Comparison of ENCODE assay signal across 8 cellular contexts in genomic region chr2:186460465-186460864, GRCh38. TPM values are rescaled to one million over a fixed set of nuclear protein-coding genes. Genes with fewer than 3 reads are reported as not detected.
A peak's percentile ranks its signal among the peaks of the same experiment; 100 is the strongest.
DNase-seq lines count a peak whose midpoint lies in the region; ATAC-seq and TF ChIP-seq lines count a peak whose summit lies in the region.

No MANE protein-coding gene starts in this region.

- H3K27me3 ChIP-seq in suprapubic skin, result no peaks in the 10 kb centered on the region

- H3K27ac ChIP-seq in RWPE1 (no peak overlapping the region), suprapubic skin (no peak overlapping the region)

- TF ChIP-seq CTCF in RWPE1 (conservative IDR thresholded peaks at IDR 0.05; ENCODE audit: low read depth) (peak; percentile 55), suprapubic skin (IDR thresholded peaks at IDR 0.05) (peak in 1 of 2 donors; percentile 25)

- H3K4me1 ChIP-seq in suprapubic skin, result peaks cover 3% of the 10 kb centered on the region

- no peaks in the 10 kb centered on the region for H3K9me3 ChIP-seq in suprapubic skin

- CTCF ChIA-PET in RWPE1 (lab: Yijun Ruan, JAX), result interaction anchor here (0.6 to 1.0 kb wide), 5 partner anchors 24 to 276 kb away, joined by 3 to 7 read pairs (median 3); no protein-coding TSS in a partner anchor

- H3K4me3 ChIP-seq in suprapubic skin, result no peak overlapping the region

- ATAC-seq in GM18519 (IDR thresholded peaks at IDR 0.05; ENCODE audit: low FRiP score, unreplicated experiment) (peak; percentile 75), HG03108 (IDR thresholded peaks at IDR 0.05; ENCODE audit: unreplicated experiment) (peak; percentile 60)

- H3K36me3 ChIP-seq in suprapubic skin, result no peaks in the 10 kb centered on the region

- DNase-seq in A172 (ENCODE audit: low spot score) (peak; percentile 24), RWPE1 (ENCODE audit: low spot score) (no peak), kidney tubule cell (ENCODE audit: low spot score) (peak; percentile 28), 8988T (no peak), suprapubic skin (ENCODE audit: low spot score in 2 of 2) (no peak)
- no peak for DNase-seq in activated CD8-positive, alpha-beta memory T cell treated with anti-CD3 and anti-CD28 coated beads, Interleukin-2, amount 50 U/mL, for 4 hours

- 21% methylated on average over 1 of the region's 1 CpG for WGBS in suprapubic skin

- TF ChIP-seq POLR2A in suprapubic skin (IDR thresholded peaks at IDR 0.05), result no peak

- POLR2A ChIA-PET in RWPE1 (lab: Yijun Ruan, JAX; ENCODE audit: low non-redundant PET), result no interaction called here

- no peak for TF ChIP-seq EP300 in suprapubic skin (IDR thresholded peaks at IDR 0.05)

RNA-seq across cellular contexts. Expression of gene ZC3H15, which starts 25.6 kb away (rescaled TPM):
- total RNA-seq in A172 (2014; rRNA removed; shearing (Covaris generic)), result 114 and 120 TPM in 2 replicates
- 10 to 100 TPM; 41.8 to 66.5 (median 51.4) TPM for total RNA-seq in suprapubic skin

Comparison
In these comparisons a context has a peak if more than half of its experiments do, and no peak if none do; other contexts are left out.
1. DNase-seq: peak in A172 (single experiment) and kidney tubule cell (single experiment); none in RWPE1 (single experiment), 8988T (single experiment), activated CD8-positive, alpha-beta memory T cell treated with anti-CD3 and anti-CD28 coated beads, Interleukin-2, amount 50 U/mL, for 4 hours (single experiment) and suprapubic skin (0 of 2).